In genomic region chr2:37324536-37324785, GRCh38 we compare ENCODE assay signal across 8 cellular contexts. TPM values are rescaled to one million over a fixed set of nuclear protein-coding genes. Genes with fewer than 3 reads are reported as not detected.
DNase-seq lines count a peak whose midpoint lies in the region; ATAC-seq and TF ChIP-seq lines count a peak whose summit lies in the region.

No MANE protein-coding gene starts in this region.

- no peak for TF ChIP-seq EP300 in stomach (IDR thresholded peaks at IDR 0.05)

- no peaks in the 10 kb centered on the region for H3K27me3 ChIP-seq in body of pancreas
- H3K27me3 ChIP-seq in left lung, result peaks cover 0 to 5% of the 10 kb centered on the region in 2 donors
- H3K27me3 ChIP-seq in stomach, result no peaks in the 10 kb centered on the region

- peak; percentile 83 for DNase-seq in NAMALWA (ENCODE audit: low spot score)
- peak; percentile 80 to 86 (median 82) for DNase-seq in body of pancreas
- DNase-seq in left lung, result peak in 1 of 2 donors; percentile 87
- DNase-seq in stomach, result no peak
- DNase-seq in NCI-H2171 (lab: John Stamatoyannopoulos, UW), result no peak
- DNase-seq in iPS-NIHi11 (ENCODE audit: low spot score), result no peak

- ATAC-seq in body of pancreas (no peak), left lung (no peak), GM18498 (IDR thresholded peaks at IDR 0.05; ENCODE audit: unreplicated experiment) (no peak)

- H3K4me1 ChIP-seq in body of pancreas (peaks cover 31% of the 10 kb centered on the region), left lung (peaks cover 15 to 58% of the 10 kb centered on the region in 2 donors), stomach (peaks cover 27 to 68% (median 40%) of the 10 kb centered on the region in 4 donors)

- TF ChIP-seq POLR2A in body of pancreas (IDR thresholded peaks at IDR 0.05) (peak; percentile 31 to 72 (median 67)), stomach (IDR thresholded peaks at IDR 0.05) (no peak)

- peak overlapping the region; percentile 84 for H3K4me3 ChIP-seq in GM12875 (ENCODE audit: low read depth, low read length)
- H3K4me3 ChIP-seq in body of pancreas, result peak overlapping the region; percentile 40 to 86
- peak overlapping the region; percentile 71 to 78 for H3K4me3 ChIP-seq in left lung
- H3K4me3 ChIP-seq in stomach, result peak overlapping the region; percentile 78 to 99 (median 90)

- H3K36me3 ChIP-seq in body of pancreas (replicated peaks in 1 of 2; ENCODE audit: insufficient read depth in 1 of 2, low read depth in 2 of 2) (no peaks in the 10 kb centered on the region), left lung (no peaks in the 10 kb centered on the region), stomach (no peaks in the 10 kb centered on the region)

- H3K9me3 ChIP-seq in body of pancreas, result no peaks in the 10 kb centered on the region
- H3K9me3 ChIP-seq in left lung, result no peaks in the 10 kb centered on the region
- no peaks in the 10 kb centered on the region for H3K9me3 ChIP-seq in stomach

- 0% methylated on average over 31 of the region's 33 CpGs; no CpG with 5 or more reads in 1 of the 2 donors for WGBS in body of pancreas, 2 donors
- 0 to 8% (median 0%) methylated on average over 4 to 33 of the region's 33 CpGs for WGBS in stomach, 5 donors

- intact Hi-C loops in body of pancreas (cut with DNase I) (no loop called here), left lung (cut with DNase I) (no loop called here), stomach (cut with DNase I; ENCODE audit: low total_unique reads) (no loop called here)

- H3K27ac ChIP-seq in body of pancreas (peak overlapping the region; percentile 82 to 91 (median 85)), left lung (peak overlapping the region; percentile 71 to 90), stomach (peak overlapping the region; percentile 89 to 97 (median 93))

- TF ChIP-seq CTCF in GM12875 (IDR thresholded peaks at IDR 0.05; ENCODE audit: borderline replicate concordance, insufficient read depth, low read depth, low read length) (no peak), body of pancreas (IDR thresholded peaks at IDR 0.05) (no peak), left lung (IDR thresholded peaks at IDR 0.05) (no peak), stomach (IDR thresholded peaks at IDR 0.05) (no peak)

RNA-seq across cellular contexts. Expression of gene PRKD3, which starts 0.2 kb away (rescaled TPM):
- total RNA-seq in body of pancreas (10 to 100 TPM in 1 of 2 donors, 1 to 10 TPM in 1; 8.2 to 15.3 TPM), left lung (10 to 100 TPM; 36.2 to 43.7 TPM), stomach (10 to 100 TPM in 4 of 5 donors, 1 to 10 TPM in 1; 7.0 to 86.5 (median 15.2) TPM)
- 10 to 100 TPM in 1 of 3 donors, 1 to 10 TPM in 2; 4.2 to 14.7 (median 9.5) TPM for polyA plus RNA-seq in stomach

RNA-seq across cellular contexts. Expression of gene QPCT, which starts 20.0 kb away (rescaled TPM):
- total RNA-seq in body of pancreas (1 to 10 TPM; 1.3 to 3.4 TPM), left lung (10 to 100 TPM; 11.5 to 16.6 TPM), stomach (10 to 100 TPM in 2 of 5 donors, 1 to 10 TPM in 2, not detected in 1; 1.3 to 26.6 (median 8.6) TPM)
- 1 to 10 TPM; 1.6 to 4.4 (median 3.7) TPM for polyA plus RNA-seq in stomach

Comparison
In these comparisons a context has a peak if more than half of its experiments do, and no peak if none do; other contexts are left out.
1. DNase-seq: peak in NAMALWA (single experiment) and body of pancreas (4 of 4); none in stomach (single experiment), NCI-H2171 (single experiment) and iPS-NIHi11 (single experiment).
2. POLR2A ChIP-seq: peak in body of pancreas (3 of 3); none in stomach (0 of 4).
3. Peak in every context shown above with its lines, with median percentiles within 50 percentile points of each other: H3K4me3 ChIP-seq and H3K27ac ChIP-seq.